Comparison of ENCODE assay signal across 13 cellular contexts in the genomic region with DNA sequence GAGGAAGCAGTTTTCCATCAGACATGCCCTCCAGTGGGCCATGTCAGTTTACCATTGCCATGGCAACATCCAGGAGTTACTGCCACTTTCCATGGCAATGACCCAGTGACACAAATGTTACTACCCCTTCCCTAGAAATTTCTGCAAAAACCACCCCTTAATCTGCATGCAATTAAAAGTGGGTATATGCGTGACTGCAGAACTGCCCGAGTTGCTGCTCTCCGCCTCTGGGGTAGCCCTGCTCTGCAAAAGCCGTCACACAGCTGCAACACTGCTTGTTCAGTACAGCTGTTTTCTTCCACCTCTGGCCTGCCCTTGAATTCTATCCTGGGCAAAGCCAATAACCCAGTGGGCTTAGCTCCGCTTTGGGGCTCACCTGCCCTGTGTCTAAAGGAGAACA.
"Had no signal": no experiment of that assay in that cellular context is flagged by ENCODE, and none has a peak within 500 bp of the region (broad histone marks: within the 10 kb centered on the region; RNA-seq: fewer than 3 reads in every experiment).

No MANE protein-coding gene starts in this region.

- H3K4me3 ChIP-seq: colonic mucosa, heart left ventricle had no signal

- H3K9me3 ChIP-seq: colonic mucosa, neutrophil had no signal

- H3K27ac Mint-ChIP-seq: naive thymus-derived CD4-positive, alpha-beta T cell had no signal

- ATAC-seq: heart left ventricle; left ventricle myocardium superior; naive thymus-derived CD4-positive, alpha-beta T cell; right cardiac atrium had no signal

- H3K4me3 Mint-ChIP-seq: naive thymus-derived CD4-positive, alpha-beta T cell had no signal

- DNase-seq: colonic mucosa; effector CD8-positive, alpha-beta T cell; heart left ventricle; hypothalamus; left ventricle myocardium superior; mesendoderm; right cardiac atrium; small intestine; stimulated activated CD4-positive, alpha-beta T cell treated with anti-CD3 and anti-CD28 coated beads, Interleukin-12 subunit alpha, Interleukin-12 subunit beta, amount 100 ng/mL, for 4 hours; stimulated activated naive CD4-positive, alpha-beta T cell treated with Interleukin-2 at 50 U/mL for 16 hours; trophoblast cell had no signal

- H3K27ac ChIP-seq: colonic mucosa, heart left ventricle, neutrophil had no signal

- H3K4me1 ChIP-seq: colonic mucosa, heart left ventricle had no signal

- H3K36me3 ChIP-seq: colonic mucosa, heart left ventricle, neutrophil had no signal

- H3K4me1 Mint-ChIP-seq: naive thymus-derived CD4-positive, alpha-beta T cell had no signal

- H3K27me3 ChIP-seq: colonic mucosa, heart left ventricle, neutrophil had no signal
